ENCODE assay signal across 8 cellular contexts in genomic region chrX:14873676-14874049, GRCh38. TPM values are rescaled to one million over a fixed set of nuclear protein-coding genes. Genes with fewer than 3 reads are reported as not detected.
DNase-seq lines count a peak whose midpoint lies in the region; TF ChIP-seq lines count a peak whose summit lies in the region.

No MANE protein-coding gene starts in this region.

- POLR2A ChIA-PET in A673 (lab: Charles Lee; ENCODE audit: low non-redundant PET): no interaction called here

- H3K27ac ChIP-seq in A673 (ENCODE audit: low read depth, low read length, poor library complexity, severe bottlenecking) (peak overlapping the region; percentile 52), HUES64 (ENCODE audit: low read depth, low read length) (peak overlapping the region; percentile 72), caudate nucleus (ENCODE audit: low read depth, low read length) (peak overlapping the region; percentile 74), muscle layer of colon (ENCODE audit: low read depth, low read length) (peak overlapping the region; percentile 19)

- TF ChIP-seq CTCF in A673 (conservative IDR thresholded peaks at IDR 0.05; ENCODE audit: low read depth, low read length) (no peak), GM13976 (IDR thresholded peaks at IDR 0.05; ENCODE audit: borderline replicate concordance, control extremely low read depth, extremely low read depth, insufficient read depth, missing control alignments) (no peak)

- no peaks in the 10 kb centered on the region for H3K4me1 ChIP-seq in A673 (ENCODE audit: insufficient read depth, low read length, poor library complexity, severe bottlenecking)
- H3K4me1 ChIP-seq in HUES64 (ENCODE audit: insufficient read depth, low read length): no peaks in the 10 kb centered on the region; the same call in 1 of the 2 replicates
- H3K4me1 ChIP-seq in muscle layer of colon (ENCODE audit: insufficient read depth, low read length): no peaks in the 10 kb centered on the region

- DNase-seq in A673 (ENCODE audit: low spot score) (no peak), caudate nucleus (lab: John Stamatoyannopoulos, UW) (peak in 2 of 61 donors; percentile 12 to 29), GM13976 (ENCODE audit: low spot score) (no peak), NCI-H2196 (lab: John Stamatoyannopoulos, UW; ENCODE audit: unreplicated experiment) (no peak), SHP77 (lab: John Stamatoyannopoulos, UW) (no peak), hepatic stellate cell (ENCODE audit: low spot score) (no peak)

- in situ Hi-C loops in GM13976 (cut with MboI; ENCODE audit: low sequenced_read_pairs, unreplicated experiment): no loop called here

- WGBS in HUES64: 1% methylated on average over 8 of the region's 8 CpGs

- H3K36me3 ChIP-seq in A673 (ENCODE audit: insufficient read depth, low read length, poor library complexity, severe bottlenecking) (peaks cover 2% of the 10 kb centered on the region), HUES64 (ENCODE audit: insufficient read depth, low read length) (peaks cover 6% of the 10 kb centered on the region; the same call in 1 of the 2 replicates), muscle layer of colon (ENCODE audit: insufficient read depth, low read length) (no peaks in the 10 kb centered on the region)

- no peaks in the 10 kb centered on the region for H3K9me3 ChIP-seq in A673 (ENCODE audit: low read depth, low read length, poor library complexity, severe bottlenecking)
- no peaks in the 10 kb centered on the region for H3K9me3 ChIP-seq in HUES64 (ENCODE audit: insufficient read depth, low read depth, low read length)
- no peaks in the 10 kb centered on the region for H3K9me3 ChIP-seq in muscle layer of colon (ENCODE audit: low read length)

- TSS peak; percentile 58 for BruUV-seq in A673 (replicated peaks; lab: Mats Ljungman, UMichigan)

- H3K27me3 ChIP-seq in A673 (replicated peaks; ENCODE audit: insufficient read depth, low read depth, low read length, poor library complexity) (no peaks in the 10 kb centered on the region), HUES64 (ENCODE audit: insufficient read depth, low read length) (no peaks in the 10 kb centered on the region), muscle layer of colon (ENCODE audit: control insufficient read depth in 1 of 2, insufficient read depth in 2 of 2, low read length in 2 of 2) (no peaks in the 10 kb centered on the region)

- H3K4me3 ChIP-seq in A673 (ENCODE audit: low read depth, low read length, poor library complexity, severe bottlenecking) (peak overlapping the region; percentile 62), HUES64 (ENCODE audit: low read length) (peak overlapping the region; percentile 89), muscle layer of colon (ENCODE audit: low read depth in 1 of 2, low read length in 2 of 2) (peak overlapping the region; percentile 62 to 71)

- intact Hi-C loops in A673 (cut with micrococcal nuclease; ENCODE audit: unreplicated experiment): no loop called here

- CTCF ChIA-PET in A673 (lab: Charles Lee): interaction anchor here (0.6 kb wide), 1 partner anchor 332 kb away, joined by 3 read pairs; no protein-coding TSS in a partner anchor

- H3K9ac ChIP-seq in HUES64 (ENCODE audit: low read depth, low read length) (peak overlapping the region; percentile 78), muscle layer of colon (ENCODE audit: low read length) (peak overlapping the region; percentile 26)

RNA-seq across cellular contexts. Expression of gene MOSPD2, which starts 0.4 kb away (rescaled TPM):
- total RNA-seq in A673 (2021): 7.7 and 11.5 TPM in 2 replicates
- 7.0 TPM for polyA plus RNA-seq in HUES64 (2013, experiment 1 of 2)
- 8.2 TPM for polyA plus RNA-seq in HUES64 (2013, experiment 2 of 2)

RNA-seq across cellular contexts. Expression of gene FANCB, which starts 0.8 kb away (rescaled TPM):
- 16.8 and 17.4 TPM in 2 replicates for total RNA-seq in A673 (2021)
- 5.2 TPM for polyA plus RNA-seq in HUES64 (2013, experiment 1 of 2)
- polyA plus RNA-seq in HUES64 (2013, experiment 2 of 2): 5.3 TPM

Comparison
In these comparisons a context has a peak if more than half of its experiments do, and no peak if none do; other contexts are left out.
1. H3K27ac ChIP-seq: peak in every context shown above with its lines; median percentile 74 in caudate nucleus; 72 in HUES64; 52 in A673; 19 in muscle layer of colon.